ENCODE assay signal across 9 cellular contexts in genomic region chr3:134373278-134373941, GRCh38. TPM values are rescaled to one million over a fixed set of nuclear protein-coding genes. Genes with fewer than 3 reads are reported as not detected.
DNase-seq lines count a peak whose midpoint lies in the region; ATAC-seq and TF ChIP-seq lines count a peak whose summit lies in the region.
"Had no signal": no experiment of that assay in that cellular context is flagged by ENCODE, and none has a peak within 500 bp of the region (broad histone marks: within the 10 kb centered on the region; RNA-seq: fewer than 3 reads in every experiment).

No MANE protein-coding gene starts in this region.

- H3K36me3 ChIP-seq in SJCRH30 (peaks cover 38% of the 10 kb centered on the region), esophagus muscularis mucosa (peaks cover 28 to 46% (median 32%) of the 10 kb centered on the region in 4 donors)

- H3K27me3 ChIP-seq in SJCRH30 (no peaks in the 10 kb centered on the region), esophagus muscularis mucosa (no peaks in the 10 kb centered on the region)

- DNase-seq in activated naive CD8-positive, alpha-beta T cell treated with anti-CD3 and anti-CD28 coated beads, Interleukin-2, amount 50 U/mL, for 24 hours: no peak
- peak; percentile 89 to 92 for DNase-seq in SJCRH30
- DNase-seq in esophagus muscularis mucosa (ENCODE audit: extremely low spot score): peak; percentile 98
- DNase-seq in midbrain (lab: John Stamatoyannopoulos, UW): peak; percentile 82
- peak; percentile 88 for DNase-seq in ureter (ENCODE audit: low spot score)
- no peak for DNase-seq in NCI-H2107 (lab: John Stamatoyannopoulos, UW)
- DNase-seq in activated T-helper 1 cell treated with anti-CD3 and anti-CD28 coated beads, Interleukin-12 subunit alpha, Interleukin-12 subunit beta, Interleukin-2, Interleukin-4 antibody, amounts not matched to agents 30 ng/mL and 10 ng/mL and 1 ng/mL, durations not matched to agents 14 hours and 24 hours and 36 hours (ENCODE audit: low spot score): no peak

- peaks cover 7% of the 10 kb centered on the region; the same call in 1 of the 2 replicates for H3K4me1 ChIP-seq in SJCRH30
- H3K4me1 ChIP-seq in esophagus muscularis mucosa: peaks cover 60 to 65% (median 61%) of the 10 kb centered on the region in 4 donors

- no peak overlapping the region for H3K27ac Mint-ChIP-seq in activated naive CD8-positive, alpha-beta T cell
- H3K27ac Mint-ChIP-seq in activated naive CD8-positive, alpha-beta T cell treated with anti-CD3 and anti-CD28 coated beads, Interleukin-2, amount 50 U/mL, for 24 hours: no peak overlapping the region
- H3K27ac Mint-ChIP-seq in activated T-helper 1 cell treated with anti-CD3 and anti-CD28 coated beads, Interleukin-12 subunit alpha, Interleukin-12 subunit beta, Interleukin-2, Interleukin-4 antibody, amounts not matched to agents 30 ng/mL and 10 ng/mL and 1 ng/mL, durations not matched to agents 14 hours and 24 hours and 36 hours: no peak overlapping the region
- H3K27ac Mint-ChIP-seq: dendritic cell treated with granulocyte-macrophage colony-stimulating factor and Interleukin-4, amounts not matched to agents 40 ng/mL and 50 ng/mL, for 4 days had no signal

- H3K9me3 Mint-ChIP-seq in activated naive CD8-positive, alpha-beta T cell (ENCODE audit: low read depth): no peaks in the 10 kb centered on the region
- no peaks in the 10 kb centered on the region for H3K9me3 Mint-ChIP-seq in activated naive CD8-positive, alpha-beta T cell treated with anti-CD3 and anti-CD28 coated beads, Interleukin-2, amount 50 U/mL, for 24 hours
- no peaks in the 10 kb centered on the region for H3K9me3 Mint-ChIP-seq in activated T-helper 1 cell treated with anti-CD3 and anti-CD28 coated beads, Interleukin-12 subunit alpha, Interleukin-12 subunit beta, Interleukin-2, Interleukin-4 antibody, amounts not matched to agents 30 ng/mL and 10 ng/mL and 1 ng/mL, durations not matched to agents 14 hours and 24 hours and 36 hours
- H3K9me3 Mint-ChIP-seq: dendritic cell treated with granulocyte-macrophage colony-stimulating factor and Interleukin-4, amounts not matched to agents 40 ng/mL and 50 ng/mL, for 4 days had no signal

- no peak for ATAC-seq in activated naive CD8-positive, alpha-beta T cell treated with anti-CD3 and anti-CD28 coated beads, Interleukin-2, amount 50 U/mL, for 24 hours

- H3K4me1 Mint-ChIP-seq in activated naive CD8-positive, alpha-beta T cell (ENCODE audit: low read depth): peaks cover 9% of the 10 kb centered on the region
- H3K4me1 Mint-ChIP-seq in activated naive CD8-positive, alpha-beta T cell treated with anti-CD3 and anti-CD28 coated beads, Interleukin-2, amount 50 U/mL, for 24 hours: peaks cover 7% of the 10 kb centered on the region
- H3K4me1 Mint-ChIP-seq in activated T-helper 1 cell treated with anti-CD3 and anti-CD28 coated beads, Interleukin-12 subunit alpha, Interleukin-12 subunit beta, Interleukin-2, Interleukin-4 antibody, amounts not matched to agents 30 ng/mL and 10 ng/mL and 1 ng/mL, durations not matched to agents 14 hours and 24 hours and 36 hours (ENCODE audit: low read depth): peaks cover 13% of the 10 kb centered on the region

- TF ChIP-seq CTCF in esophagus muscularis mucosa (IDR thresholded peaks at IDR 0.05): no peak

- intact Hi-C loops in esophagus muscularis mucosa (cut with DNase I): no loop called here
- intact Hi-C loops in activated T-helper 1 cell treated with anti-CD3 and anti-CD28 coated beads, Interleukin-12 subunit alpha, Interleukin-12 subunit beta, Interleukin-2, Interleukin-4 antibody, amounts not matched to agents 30 ng/mL and 10 ng/mL and 1 ng/mL, durations not matched to agents 14 hours and 24 hours and 36 hours (cut with micrococcal nuclease): no loop called here

- peaks cover 24% of the 10 kb centered on the region for H3K27me3 Mint-ChIP-seq in activated naive CD8-positive, alpha-beta T cell
- H3K27me3 Mint-ChIP-seq in activated naive CD8-positive, alpha-beta T cell treated with anti-CD3 and anti-CD28 coated beads, Interleukin-2, amount 50 U/mL, for 24 hours: peaks cover 42% of the 10 kb centered on the region
- peaks cover 39% of the 10 kb centered on the region for H3K27me3 Mint-ChIP-seq in activated T-helper 1 cell treated with anti-CD3 and anti-CD28 coated beads, Interleukin-12 subunit alpha, Interleukin-12 subunit beta, Interleukin-2, Interleukin-4 antibody, amounts not matched to agents 30 ng/mL and 10 ng/mL and 1 ng/mL, durations not matched to agents 14 hours and 24 hours and 36 hours (ENCODE audit: insufficient read depth)

- peak overlapping the region; percentile 32 for H3K4me3 Mint-ChIP-seq in activated naive CD8-positive, alpha-beta T cell
- no peak overlapping the region for H3K4me3 Mint-ChIP-seq in activated naive CD8-positive, alpha-beta T cell treated with anti-CD3 and anti-CD28 coated beads, Interleukin-2, amount 50 U/mL, for 24 hours
- H3K4me3 Mint-ChIP-seq in activated T-helper 1 cell treated with anti-CD3 and anti-CD28 coated beads, Interleukin-12 subunit alpha, Interleukin-12 subunit beta, Interleukin-2, Interleukin-4 antibody, amounts not matched to agents 30 ng/mL and 10 ng/mL and 1 ng/mL, durations not matched to agents 14 hours and 24 hours and 36 hours: no peak overlapping the region

- WGBS in esophagus muscularis mucosa: 5% methylated on average over 22 of the region's 42 CpGs

- no peaks in the 10 kb centered on the region for H3K36me3 Mint-ChIP-seq in activated naive CD8-positive, alpha-beta T cell
- no peaks in the 10 kb centered on the region for H3K36me3 Mint-ChIP-seq in activated naive CD8-positive, alpha-beta T cell treated with anti-CD3 and anti-CD28 coated beads, Interleukin-2, amount 50 U/mL, for 24 hours (ENCODE audit: low read depth)
- H3K36me3 Mint-ChIP-seq in activated T-helper 1 cell treated with anti-CD3 and anti-CD28 coated beads, Interleukin-12 subunit alpha, Interleukin-12 subunit beta, Interleukin-2, Interleukin-4 antibody, amounts not matched to agents 30 ng/mL and 10 ng/mL and 1 ng/mL, durations not matched to agents 14 hours and 24 hours and 36 hours (ENCODE audit: low read depth): peaks cover 2% of the 10 kb centered on the region

- H3K4me3 ChIP-seq in SJCRH30: peak overlapping the region; percentile 88
- peak overlapping the region; percentile 76 to 83 (median 81) for H3K4me3 ChIP-seq in esophagus muscularis mucosa

- H3K9me3 ChIP-seq in SJCRH30 (replicated peaks) (no peaks in the 10 kb centered on the region), esophagus muscularis mucosa (no peaks in the 10 kb centered on the region)

- peak; percentile 34 for TF ChIP-seq POLR2A in esophagus muscularis mucosa (IDR thresholded peaks at IDR 0.05; ENCODE audit: low read depth)

- TF ChIP-seq EP300 in esophagus muscularis mucosa (IDR thresholded peaks at IDR 0.05): no peak

- peak overlapping the region; percentile 99 for H3K27ac ChIP-seq in SJCRH30
- H3K27ac ChIP-seq in esophagus muscularis mucosa (replicated peaks in 1 of 4): peak overlapping the region; percentile 97 to 100 (median 98)

RNA-seq across cellular contexts. Expression of gene AMOTL2, which starts 0.8 kb away (rescaled TPM):
- total RNA-seq in SJCRH30 (2014; rRNA removed; shearing (Covaris generic)): 18.8 and 19.0 TPM in 2 replicates
- total RNA-seq in esophagus muscularis mucosa: 100 to 1,000 TPM; 111 to 313 (median 155) TPM
- 76.2 TPM for total RNA-seq in ureter
- total RNA-seq in activated T-helper 1 cell treated with anti-CD3 and anti-CD28 coated beads, Interleukin-12 subunit alpha, Interleukin-12 subunit beta, Interleukin-2, Interleukin-4 antibody, amounts not matched to agents 30 ng/mL and 10 ng/mL and 1 ng/mL, durations not matched to agents 14 hours and 24 hours and 36 hours: not detected in 2 replicates

Comparison
In these comparisons a context has a peak if more than half of its experiments do, and no peak if none do; other contexts are left out.
1. DNase-seq: peak in SJCRH30 (2 of 2), esophagus muscularis mucosa (single experiment), midbrain (single experiment) and ureter (single experiment); none in activated naive CD8-positive, alpha-beta T cell treated with anti-CD3 and anti-CD28 coated beads, Interleukin-2, amount 50 U/mL, for 24 hours (single experiment), NCI-H2107 (single experiment) and activated T-helper 1 cell treated with anti-CD3 and anti-CD28 coated beads, Interleukin-12 subunit alpha, Interleukin-12 subunit beta, Interleukin-2, Interleukin-4 antibody, amounts not matched to agents 30 ng/mL and 10 ng/mL and 1 ng/mL, durations not matched to agents 14 hours and 24 hours and 36 hours (single experiment).
2. RNA of gene AMOTL2, which starts 0.8 kb away (total RNA-seq): 111 to 313 TPM in esophagus muscularis mucosa, 76.2 TPM in ureter (single experiment) and 18.8 to 19.0 TPM in SJCRH30; not detected in activated T-helper 1 cell treated with anti-CD3 and anti-CD28 coated beads, Interleukin-12 subunit alpha, Interleukin-12 subunit beta, Interleukin-2, Interleukin-4 antibody, amounts not matched to agents 30 ng/mL and 10 ng/mL and 1 ng/mL, durations not matched to agents 14 hours and 24 hours and 36 hours; every median in the first group is over 10 times any median in the second.